ENCODE assay signal across 8 cellular contexts in genomic region chr14:69151458-69152180, GRCh38. TPM values are rescaled to one million over a fixed set of nuclear protein-coding genes. Genes with fewer than 3 reads are reported as not detected.
A peak's percentile ranks its signal among the peaks of the same experiment; 100 is the strongest.
DNase-seq lines count a peak whose midpoint lies in the region; ATAC-seq lines count a peak whose summit lies in the region.

No MANE protein-coding gene starts in this region.

- DNase-seq in NCI-H1417 (lab: John Stamatoyannopoulos, UW) (peak; percentile 73 to 89 (median 88)), NCI-H1417 treated with DMSO at 0.1 percent for 48 hours (lab: John Stamatoyannopoulos, UW) (no peak), NCI-H446 treated with DMSO at 0.1 percent for 48 hours (lab: John Stamatoyannopoulos, UW) (peak; percentile 44), cerebellum (ENCODE audit: low spot score) (peak; percentile 74), kidney glomerular epithelial cell (lab: John Stamatoyannopoulos, UW) (peak; percentile 43)
- DNase-seq in activated CD4-positive, alpha-beta T cell treated with anti-CD3 and anti-CD28 coated beads for 24 hours (ENCODE audit: low read depth in 2 of 2) = peak; percentile 55 to 64
- peak; percentile 41 to 60 for DNase-seq in stimulated activated CD4-positive, alpha-beta T cell treated with anti-CD3 and anti-CD28 coated beads, Interleukin-1b, Interleukin-23, amount 100 ng/mL, for 1 hour (ENCODE audit: low read depth in 2 of 2)

- ATAC-seq in HG03103 (IDR thresholded peaks at IDR 0.05; ENCODE audit: low read depth, unreplicated experiment) = peak; percentile 42

RNA-seq across cellular contexts. Expression of gene DCAF5, which starts 1.3 kb away (rescaled TPM):
- 34.2 TPM for total RNA-seq in cerebellum

RNA-seq across cellular contexts. Expression of gene EXD2, which starts 39.7 kb away (rescaled TPM):
- total RNA-seq in cerebellum = 35.8 TPM
